Comparison of ENCODE assay signal across 9 cellular contexts in genomic region chr6:68695403-68695802, GRCh38.
"Had no signal": no experiment of that assay in that cellular context is flagged by ENCODE, and none has a peak within 500 bp of the region (broad histone marks: within the 10 kb centered on the region; RNA-seq: fewer than 3 reads in every experiment).

No MANE protein-coding gene starts in this region.

- H2AFZ ChIP-seq: GM23248 had no signal

- H3K27me3 Mint-ChIP-seq: IgD-negative memory B cell had no signal

- H3K4me1 Mint-ChIP-seq: IgD-negative memory B cell had no signal

- H3K9me3 Mint-ChIP-seq: H9, IgD-negative memory B cell had no signal

- ATAC-seq: HepG2 had no signal

- H3K4me3 Mint-ChIP-seq: H9, IgD-negative memory B cell had no signal

- H3K36me3 Mint-ChIP-seq: IgD-negative memory B cell had no signal

- DNase-seq: GM23248, GOT3, H9, HCEC 1CT, KG1 had no signal

- FAIRE-seq: H54, HepG2 had no signal

- H3K4me3 ChIP-seq: GM23248 had no signal

- H3K27ac Mint-ChIP-seq: H9, IgD-negative memory B cell had no signal

- H3K27ac ChIP-seq: GM23248, HL-60 had no signal

- H3K9ac ChIP-seq: GM23248 had no signal
